Comparison of ENCODE assay signal across 19 cellular contexts in genomic region chr18:61953161-61953560, GRCh38.
DNase-seq lines count a peak whose midpoint lies in the region; ATAC-seq and TF ChIP-seq lines count a peak whose summit lies in the region.
"Had no signal": no experiment of that assay in that cellular context is flagged by ENCODE, and none has a peak within 500 bp of the region (broad histone marks: within the 10 kb centered on the region; RNA-seq: fewer than 3 reads in every experiment).

No MANE protein-coding gene starts in this region.

- no peak overlapping the region for H3K4me3 Mint-ChIP-seq in activated CD4-positive, alpha-beta T cell treated with anti-CD3 and anti-CD28 coated beads, Interleukin-2, amount 10 ng/mL, durations not matched to agents 7 days and 5 days
- no peak overlapping the region for H3K4me3 Mint-ChIP-seq in WTC11
- no peak overlapping the region for H3K4me3 Mint-ChIP-seq in stimulated activated naive B cell treated with anti-CD40 and anti-IgM and Interleukin-4, amounts not matched to agents 10 μg/mL and 1 μg/mL and 100 μg/mL, for 72 hours
- H3K4me3 Mint-ChIP-seq: neural crest cell had no signal

- TF ChIP-seq CTCF in WTC11 (IDR thresholded peaks at IDR 0.05), result no peak

- peaks cover 4% of the 10 kb centered on the region for H3K9me3 Mint-ChIP-seq in activated CD4-positive, alpha-beta T cell treated with anti-CD3 and anti-CD28 coated beads, Interleukin-2, amount 10 ng/mL, durations not matched to agents 7 days and 5 days
- no peaks in the 10 kb centered on the region for H3K9me3 Mint-ChIP-seq in WTC11
- H3K9me3 Mint-ChIP-seq in stimulated activated naive B cell treated with anti-CD40 and anti-IgM and Interleukin-4, amounts not matched to agents 10 μg/mL and 1 μg/mL and 100 μg/mL, for 72 hours, result peaks cover 8 to 14% of the 10 kb centered on the region in 2 donors

- H3K4me1 Mint-ChIP-seq in activated CD4-positive, alpha-beta T cell treated with anti-CD3 and anti-CD28 coated beads, Interleukin-2, amount 10 ng/mL, durations not matched to agents 7 days and 5 days, result peaks cover 33% of the 10 kb centered on the region
- peaks cover 28% of the 10 kb centered on the region for H3K4me1 Mint-ChIP-seq in WTC11
- peaks cover 24 to 55% of the 10 kb centered on the region in 2 donors for H3K4me1 Mint-ChIP-seq in stimulated activated naive B cell treated with anti-CD40 and anti-IgM and Interleukin-4, amounts not matched to agents 10 μg/mL and 1 μg/mL and 100 μg/mL, for 72 hours

- ATAC-seq in WTC11 (no peak), HG02759 (IDR thresholded peaks at IDR 0.05; ENCODE audit: unreplicated experiment) (no peak)
- ATAC-seq in stimulated activated naive B cell treated with anti-CD40 and anti-IgM and Interleukin-4, amounts not matched to agents 10 μg/mL and 1 μg/mL and 100 μg/mL, for 72 hours (replicated peaks), result no peak
- ATAC-seq: HCT116 had no signal

- POLR2A ChIA-PET in activated CD4-positive, alpha-beta T cell treated with anti-CD3 and anti-CD28 coated beads, Interleukin-2, amount 10 ng/mL, durations not matched to agents 7 days and 5 days (lab: Charles Lee), result no interaction called here
- POLR2A ChIA-PET in WTC11 (lab: Charles Lee), result no interaction called here

- DNase-seq in activated CD4-positive, alpha-beta T cell treated with anti-CD3 and anti-CD28 coated beads, Interleukin-2, amount 10 ng/mL, durations not matched to agents 7 days and 5 days, result no peak
- DNase-seq in activated CD4-positive, alpha-beta T cell treated with anti-CD3 and anti-CD28 coated beads for 48 hours, result no peak
- DNase-seq in WTC11 (ENCODE audit: low spot score) (no peak), fibroblast of gingiva (ENCODE audit: low read depth) (peak; percentile 44), HK-2 (ENCODE audit: unreplicated experiment) (no peak), inferior parietal cortex (ENCODE audit: extremely low spot score) (no peak)
- DNase-seq in stimulated activated naive B cell treated with anti-CD40 and anti-IgM and Interleukin-4, amounts not matched to agents 10 μg/mL and 1 μg/mL and 100 μg/mL, for 72 hours, result no peak
- DNase-seq: 8988T; BE2C; caudate nucleus; COR-L47; NCI-H1417 treated with DMSO at 0.1 percent for 48 hours; NCI-H526; small intestine; stimulated activated CD4-positive, alpha-beta T cell treated with anti-CD3 and anti-CD28 coated beads, Interleukin-4, amount 100 ng/mL, for 24 hours; stomach had no signal

- H3K27ac Mint-ChIP-seq in activated CD4-positive, alpha-beta T cell treated with anti-CD3 and anti-CD28 coated beads, Interleukin-2, amount 10 ng/mL, durations not matched to agents 7 days and 5 days, result peak overlapping the region; percentile 10
- H3K27ac Mint-ChIP-seq in WTC11, result no peak overlapping the region
- peak overlapping the region; percentile 56 for H3K27ac Mint-ChIP-seq in stimulated activated naive B cell treated with anti-CD40 and anti-IgM and Interleukin-4, amounts not matched to agents 10 μg/mL and 1 μg/mL and 100 μg/mL, for 72 hours

- CTCF ChIA-PET in activated CD4-positive, alpha-beta T cell treated with anti-CD3 and anti-CD28 coated beads, Interleukin-2, amount 10 ng/mL, durations not matched to agents 7 days and 5 days (lab: Charles Lee), result no interaction called here
- CTCF ChIA-PET in WTC11 (lab: Charles Lee), result interaction anchor here (1.5 kb wide), 1 partner anchor 178 kb away, joined by 4 read pairs; no protein-coding TSS in a partner anchor

- no peaks in the 10 kb centered on the region for H3K36me3 Mint-ChIP-seq in activated CD4-positive, alpha-beta T cell treated with anti-CD3 and anti-CD28 coated beads, Interleukin-2, amount 10 ng/mL, durations not matched to agents 7 days and 5 days (ENCODE audit: low read depth)
- H3K36me3 Mint-ChIP-seq in WTC11, result no peaks in the 10 kb centered on the region
- no peaks in the 10 kb centered on the region for H3K36me3 Mint-ChIP-seq in stimulated activated naive B cell treated with anti-CD40 and anti-IgM and Interleukin-4, amounts not matched to agents 10 μg/mL and 1 μg/mL and 100 μg/mL, for 72 hours

- H3K27me3 Mint-ChIP-seq in activated CD4-positive, alpha-beta T cell treated with anti-CD3 and anti-CD28 coated beads, Interleukin-2, amount 10 ng/mL, durations not matched to agents 7 days and 5 days, result peaks cover 24% of the 10 kb centered on the region
- no peaks in the 10 kb centered on the region; the same call in 1 of the 2 replicates for H3K27me3 Mint-ChIP-seq in WTC11 (ENCODE audit: low read depth)
- peaks cover 48 to 49% of the 10 kb centered on the region in 2 donors for H3K27me3 Mint-ChIP-seq in stimulated activated naive B cell treated with anti-CD40 and anti-IgM and Interleukin-4, amounts not matched to agents 10 μg/mL and 1 μg/mL and 100 μg/mL, for 72 hours

TF ChIP-seq in WTC11, 78 proteins besides CTCF, POLR2A, EP300 and RAD21:
- TF ChIP-seq CDX4 (CRISPR knock-in tag; IDR thresholded peaks at IDR 0.05; ENCODE audit: borderline replicate concordance), result no peak
- no peak for TF ChIP-seq SMAD4 (CRISPR knock-in tag; IDR thresholded peaks at IDR 0.05)
- no peak for TF ChIP-seq ELF4 (CRISPR knock-in tag; IDR thresholded peaks at IDR 0.05; ENCODE audit: low read depth)
- no peak for TF ChIP-seq NFE2L1 (CRISPR knock-in tag; IDR thresholded peaks at IDR 0.05)
- TF ChIP-seq ZBTB21 (CRISPR knock-in tag; IDR thresholded peaks at IDR 0.05; ENCODE audit: borderline replicate concordance), result no peak
- TF ChIP-seq STAT6 (CRISPR knock-in tag; conservative IDR thresholded peaks at IDR 0.05; ENCODE audit: low read depth), result no peak
- TF ChIP-seq ZNF512 (CRISPR knock-in tag; IDR thresholded peaks at IDR 0.05; ENCODE audit: borderline replicate concordance), result 0 out of 2 replicates have a peak, but pooled peaks have one; percentile 3
- no peak for TF ChIP-seq GRHL2 (CRISPR knock-in tag; IDR thresholded peaks at IDR 0.05; ENCODE audit: insufficient replicate concordance, severe bottlenecking)
